In genomic region chr7:36686499-36686898, GRCh38 we compare ENCODE assay signal across 1 cellular context.
TF ChIP-seq lines count a peak whose summit lies in the region.

No MANE protein-coding gene starts in this region.

TF ChIP-seq in HepG2, 621 proteins besides CTCF, POLR2A, EP300 and RAD21:
- TF ChIP-seq NFYB (CRISPR knock-in tag; IDR thresholded peaks at IDR 0.05) (no peak), CCDC6 (CRISPR knock-in tag; IDR thresholded peaks at IDR 0.05) (no peak), CCAR2 (optimal IDR thresholded peaks at IDR 0.05; ENCODE audit: low read depth, low read length) (no peak), KAT8 (CRISPR knock-in tag; IDR thresholded peaks at IDR 0.05) (no peak), ARID2 (CRISPR knock-in tag; IDR thresholded peaks at IDR 0.05; ENCODE audit: borderline replicate concordance) (no peak), KLF6 (CRISPR knock-in tag; IDR thresholded peaks at IDR 0.05) (no peak), ZNF468 (CRISPR knock-in tag; IDR thresholded peaks at IDR 0.05) (no peak), ZNF644 (CRISPR knock-in tag; IDR thresholded peaks at IDR 0.05; ENCODE audit: low read depth) (no peak), ZNF275 (CRISPR knock-in tag; IDR thresholded peaks at IDR 0.05; ENCODE audit: borderline replicate concordance) (no peak)
